In genomic region chr2:199469514-199470360, GRCh38 we compare ENCODE assay signal across 17 cellular contexts. TPM values are rescaled to one million over a fixed set of nuclear protein-coding genes. Genes with fewer than 3 reads are reported as not detected.
DNase-seq lines count a peak whose midpoint lies in the region; ATAC-seq and TF ChIP-seq lines count a peak whose summit lies in the region.
"Had no signal": no experiment of that assay in that cellular context is flagged by ENCODE, and none has a peak within 500 bp of the region (broad histone marks: within the 10 kb centered on the region; RNA-seq: fewer than 3 reads in every experiment).

No MANE protein-coding gene starts in this region.

- peak overlapping the region in 3 of 4 donors; percentile 29 to 72 (median 32) for H3K4me3 Mint-ChIP-seq in CD4-positive, CD25-positive, alpha-beta regulatory T cell
- H3K4me3 Mint-ChIP-seq in HFFc6, result peak overlapping the region; percentile 77; the same call in 1 of the 2 replicates
- H3K4me3 Mint-ChIP-seq in neural crest cell, result peak overlapping the region; percentile 56

- peaks cover 4 to 5% of the 10 kb centered on the region in 2 experiments for H3K9me3 ChIP-seq in CD4-positive, CD25-positive, alpha-beta regulatory T cell (ENCODE audit: control insufficient read depth in 2 of 2, low read length in 2 of 2)
- H3K9me3 ChIP-seq in esophagus muscularis mucosa (no peaks in the 10 kb centered on the region), A673 (ENCODE audit: low read depth, low read length, poor library complexity, severe bottlenecking) (no peaks in the 10 kb centered on the region), thyroid gland (no peaks in the 10 kb centered on the region)

- POLR2A ChIA-PET in A673 (lab: Charles Lee; ENCODE audit: low non-redundant PET), result no interaction called here

- TF ChIP-seq CTCF in HFFc6 (IDR thresholded peaks at IDR 0.05) (no peak), esophagus muscularis mucosa (IDR thresholded peaks at IDR 0.05) (no peak), neural crest cell (conservative IDR thresholded peaks at IDR 0.05) (no peak), A673 (conservative IDR thresholded peaks at IDR 0.05; ENCODE audit: low read depth, low read length) (no peak), thyroid gland (IDR thresholded peaks at IDR 0.05) (no peak)

- H3K36me3 Mint-ChIP-seq in CD4-positive, CD25-positive, alpha-beta regulatory T cell, result no peaks in the 10 kb centered on the region
- H3K36me3 Mint-ChIP-seq in HFFc6 (ENCODE audit: low read depth) (peaks cover 5% of the 10 kb centered on the region; the same call in 1 of the 2 replicates), neural crest cell (ENCODE audit: low read depth) (no peaks in the 10 kb centered on the region)

- intact Hi-C loops in esophagus muscularis mucosa (cut with DNase I) (loop anchor here (5.0 to 10.0 kb wide), 2 partner anchors 37 to 1685 kb away; partner anchors contain the start of gene BOLL), A673 (cut with micrococcal nuclease; ENCODE audit: unreplicated experiment) (loop anchor here (5.0 to 10.0 kb wide), 2 partner anchors 268 to 395 kb away; no protein-coding TSS in a partner anchor), thyroid gland (cut with DNase I) (no loop called here)

- no peak for TF ChIP-seq EP300 in esophagus muscularis mucosa (IDR thresholded peaks at IDR 0.05)

- H3K27me3 Mint-ChIP-seq in CD4-positive, CD25-positive, alpha-beta regulatory T cell, result peaks cover 92% of the 10 kb centered on the region
- H3K27me3 Mint-ChIP-seq in HFFc6 (ENCODE audit: insufficient read depth) (peaks cover 80% of the 10 kb centered on the region), neural crest cell (ENCODE audit: low read depth) (peaks cover 98% of the 10 kb centered on the region)

- H3K4me1 ChIP-seq in CD4-positive, CD25-positive, alpha-beta regulatory T cell (ENCODE audit: control insufficient read depth, insufficient read depth, low read length, poor library complexity, severe bottlenecking), result peaks cover 4% of the 10 kb centered on the region
- H3K4me1 ChIP-seq in esophagus muscularis mucosa (peaks cover 31 to 44% (median 36%) of the 10 kb centered on the region in 4 donors), A673 (ENCODE audit: insufficient read depth, low read length, poor library complexity, severe bottlenecking) (peaks cover 3% of the 10 kb centered on the region), thyroid gland (peaks cover 10 to 21% of the 10 kb centered on the region in 2 donors)

- ATAC-seq in CD4-positive, CD25-positive, alpha-beta regulatory T cell (ENCODE audit: low read depth in 2 of 2), result no peak
- ATAC-seq: left ventricle myocardium superior, PC-3, SK-N-SH treated with all-trans-retinoic acid at 6 μM for 48 hours had no signal

- WGBS in esophagus muscularis mucosa, result 17% methylated on average over 23 of the region's 30 CpGs
- WGBS in thyroid gland, 2 donors, result 5 to 22% methylated on average over 28 to 30 of the region's 30 CpGs

- no peak overlapping the region for H3K27ac ChIP-seq in CD4-positive, CD25-positive, alpha-beta regulatory T cell (ENCODE audit: insufficient read depth, low read length, poor library complexity, severe bottlenecking)
- no peak overlapping the region for H3K27ac ChIP-seq in esophagus muscularis mucosa (replicated peaks in 1 of 4)
- H3K27ac ChIP-seq in A673 (ENCODE audit: low read depth, low read length, poor library complexity, severe bottlenecking), result no peak overlapping the region
- H3K27ac ChIP-seq in thyroid gland, result no peak overlapping the region
- H3K27ac ChIP-seq: skin epidermis had no signal

- BruUV-seq in A673 (replicated peaks; lab: Mats Ljungman, UMichigan), result no TSS peak

- peaks cover 7 to 26% (median 10%) of the 10 kb centered on the region in 4 donors for H3K4me1 Mint-ChIP-seq in CD4-positive, CD25-positive, alpha-beta regulatory T cell
- H3K4me1 Mint-ChIP-seq in HFFc6 (ENCODE audit: low read depth) (peaks cover 28% of the 10 kb centered on the region), neural crest cell (peaks cover 16% of the 10 kb centered on the region)

- TF ChIP-seq POLR2A in esophagus muscularis mucosa (IDR thresholded peaks at IDR 0.05; ENCODE audit: low read depth) (no peak), thyroid gland (IDR thresholded peaks at IDR 0.05) (no peak)

- H3K4me3 ChIP-seq in CD4-positive, CD25-positive, alpha-beta regulatory T cell (ENCODE audit: low read depth, low read length), result no peak overlapping the region
- H3K4me3 ChIP-seq in esophagus muscularis mucosa (peak overlapping the region in 2 of 4 donors; percentile 12 to 26), A673 (ENCODE audit: low read depth, low read length, poor library complexity, severe bottlenecking) (no peak overlapping the region), thyroid gland (replicated peaks in 1 of 3) (no peak overlapping the region)
- H3K4me3 ChIP-seq: skin epidermis had no signal

- peaks cover 66% of the 10 kb centered on the region for H3K27me3 ChIP-seq in CD4-positive, CD25-positive, alpha-beta regulatory T cell (ENCODE audit: control insufficient read depth, insufficient read depth, low read length)
- H3K27me3 ChIP-seq in esophagus muscularis mucosa, result peaks cover under 1 to 100% (median 78%) of the 10 kb centered on the region in 4 donors
- peaks cover 38% of the 10 kb centered on the region for H3K27me3 ChIP-seq in A673 (replicated peaks; ENCODE audit: insufficient read depth, low read depth, low read length, poor library complexity)
- H3K27me3 ChIP-seq in thyroid gland, result peaks cover 58% of the 10 kb centered on the region

- no peak overlapping the region for H3K27ac Mint-ChIP-seq in CD4-positive, CD25-positive, alpha-beta regulatory T cell
- H3K27ac Mint-ChIP-seq in HFFc6 (no peak overlapping the region), neural crest cell (ENCODE audit: unreplicated experiment) (no peak overlapping the region)

- peaks cover 0 to 17% (median 3%) of the 10 kb centered on the region in 7 donors for H3K9me3 Mint-ChIP-seq in CD4-positive, CD25-positive, alpha-beta regulatory T cell
- H3K9me3 Mint-ChIP-seq in HFFc6 (no peaks in the 10 kb centered on the region), neural crest cell (no peaks in the 10 kb centered on the region)

- CTCF ChIA-PET in A673 (lab: Charles Lee), result interaction anchor here (0.6 kb wide), 1 partner anchor 494 kb away, joined by 3 read pairs; no protein-coding TSS in a partner anchor

- DNase-seq in CD4-positive, CD25-positive, alpha-beta regulatory T cell, result no peak
- DNase-seq in HFFc6, result no peak
- DNase-seq in esophagus muscularis mucosa (ENCODE audit: extremely low spot score), result peak; percentile 90
- no peak for DNase-seq in neural crest cell (ENCODE audit: low read depth, low spot score)
- DNase-seq in activated CD8-positive, alpha-beta memory T cell treated with anti-CD3 and anti-CD28 coated beads, Interleukin-2, amount 50 U/mL, for 4 hours, result no peak
- no peak for DNase-seq in T-helper 9 cell
- DNase-seq in A673 (ENCODE audit: low spot score), result no peak
- no peak for DNase-seq in thyroid gland
- DNase-seq: DMS153, erythroblast, left ventricle myocardium superior, MM.1S, NCI-H2029, NCI-H524 treated with DMSO at 0.1 percent for 48 hours, PC-3 had no signal

- H3K36me3 ChIP-seq in CD4-positive, CD25-positive, alpha-beta regulatory T cell (ENCODE audit: control insufficient read depth, insufficient read depth, low read length), result no peaks in the 10 kb centered on the region
- H3K36me3 ChIP-seq in esophagus muscularis mucosa (no peaks in the 10 kb centered on the region), A673 (ENCODE audit: insufficient read depth, low read length, poor library complexity, severe bottlenecking) (no peaks in the 10 kb centered on the region), thyroid gland (no peaks in the 10 kb centered on the region)

RNA-seq across cellular contexts. Expression of gene SATB2, which starts 12.0 kb away (rescaled TPM):
- total RNA-seq in CD4-positive, CD25-positive, alpha-beta regulatory T cell, result not detected
- under 1 TPM in 1 of 4 donors, not detected in 3; 0.05 TPM for polyA plus RNA-seq in CD4-positive, CD25-positive, alpha-beta regulatory T cell
- 10 to 100 TPM in 4 of 6 experiments, 1 to 10 TPM in 2; 7.4 to 12.7 (median 11.9) TPM for total RNA-seq in HFFc6 (2021; fragmentation: NEBNext Ultra II Directional; extraction: Animal tissue kit (Norgen Biotek cat#: 25700))
- total RNA-seq in esophagus muscularis mucosa (1 to 10 TPM; 2.2 to 6.6 (median 5.0) TPM), neural crest cell (9.2 and 10.1 TPM in 2 replicates), A673 (2021) (20.3 and 23.2 TPM in 2 replicates), thyroid gland (1 to 10 TPM; 1.9 to 2.9 (median 1.9) TPM)
